ENCODE assay signal across 19 cellular contexts in the genomic region with DNA sequence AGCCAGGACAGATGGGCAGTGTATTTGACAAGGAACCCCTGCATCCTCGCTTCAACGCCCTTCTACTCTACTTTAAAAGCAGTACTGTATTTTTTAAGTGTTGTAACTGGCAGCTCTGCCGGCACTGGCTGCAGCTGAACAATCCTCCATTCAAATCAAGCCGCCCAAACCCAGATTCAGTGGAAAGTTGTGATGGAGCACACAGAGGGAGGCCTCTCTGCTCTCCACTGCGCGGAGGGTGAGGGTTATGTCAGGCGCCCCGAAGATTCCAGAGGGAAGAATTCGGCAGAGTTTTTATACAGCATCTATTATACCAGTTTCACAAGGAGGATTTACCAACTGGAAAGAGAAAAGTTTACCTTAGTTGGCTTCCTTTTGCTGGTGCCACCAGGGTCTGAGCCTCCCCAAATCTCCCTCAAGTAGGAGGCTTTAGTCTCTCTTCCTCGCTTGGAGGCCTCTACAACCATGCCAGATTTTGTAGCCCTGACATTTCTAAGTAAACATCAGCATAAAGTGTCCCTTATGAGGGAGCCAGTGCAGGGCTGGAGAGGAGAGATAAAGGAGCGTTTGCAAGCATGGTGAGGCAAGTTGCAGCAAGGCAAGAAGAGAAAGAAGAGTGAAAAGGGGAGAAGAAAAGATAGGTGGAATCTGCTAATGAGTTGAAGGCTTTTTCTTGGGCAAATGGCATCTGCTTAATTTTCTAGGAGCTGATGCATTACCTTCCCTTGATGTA.
"Had no signal": no experiment of that assay in that cellular context is flagged by ENCODE, and none has a peak within 500 bp of the region (broad histone marks: within the 10 kb centered on the region; RNA-seq: fewer than 3 reads in every experiment).

No MANE protein-coding gene starts in this region.

- ATAC-seq: activated CD8-positive, alpha-beta memory T cell treated with anti-CD3 and anti-CD28 coated beads, Interleukin-2, amount 10 ng/mL, durations not matched to agents 7 days and 5 days; heart right ventricle; left colon; lower lobe of right lung had no signal

- H3K4me1 ChIP-seq: adrenal gland had no signal

- H3K4me3 Mint-ChIP-seq: activated CD4-positive, alpha-beta memory T cell treated with anti-CD3 and anti-CD28 coated beads for 36 hours; activated CD8-positive, alpha-beta memory T cell treated with anti-CD3 and anti-CD28 coated beads, Interleukin-2, amount 10 ng/mL, durations not matched to agents 7 days and 5 days; activated naive CD4-positive, alpha-beta T cell treated with anti-CD3 and anti-CD28 coated beads, Interleukin-2, amount 50 U/mL, for 24 hours; activated T-cell treated with anti-CD3 and anti-CD28 coated beads, Interleukin-2, amount 50 U/mL, for 24 hours; naive B cell; type B pancreatic cell had no signal

- H3K9me3 Mint-ChIP-seq: activated CD4-positive, alpha-beta memory T cell treated with anti-CD3 and anti-CD28 coated beads for 36 hours; activated naive CD4-positive, alpha-beta T cell treated with anti-CD3 and anti-CD28 coated beads, Interleukin-2, amount 50 U/mL, for 24 hours; activated T-cell treated with anti-CD3 and anti-CD28 coated beads, Interleukin-2, amount 50 U/mL, for 24 hours; naive B cell; type B pancreatic cell had no signal

- H3K27me3 ChIP-seq: adrenal gland, heart right ventricle, right atrium auricular region had no signal

- H3K27me3 Mint-ChIP-seq: type B pancreatic cell had no signal

- H3K4me1 Mint-ChIP-seq: activated naive CD4-positive, alpha-beta T cell treated with anti-CD3 and anti-CD28 coated beads, Interleukin-2, amount 50 U/mL, for 24 hours; naive B cell had no signal

- DNase-seq: activated CD4-positive, alpha-beta memory T cell treated with anti-CD3 and anti-CD28 coated beads for 36 hours; activated CD8-positive, alpha-beta memory T cell treated with anti-CD3 and anti-CD28 coated beads, Interleukin-2, amount 10 ng/mL, durations not matched to agents 7 days and 5 days; activated T-cell treated with anti-CD3 and anti-CD28 coated beads, Interleukin-2, amount 50 U/mL, for 24 hours; adrenal gland; effector CD8-positive, alpha-beta T cell; heart right ventricle; left colon; lower lobe of right lung; naive B cell; small intestine; stimulated activated CD4-positive, alpha-beta T cell treated with anti-CD3 and anti-CD28 coated beads, Interleukin-4, amount 100 ng/mL, for 4 hours; stimulated activated CD8-positive, alpha-beta memory T cell treated with anti-CD3 and anti-CD28 coated beads, Interleukin-4, amount 100 ng/mL, for 48 hours; stimulated activated naive CD4-positive, alpha-beta T cell treated with Interleukin-2 at 50 U/mL for 16 hours had no signal

- H3K36me3 ChIP-seq: adrenal gland, heart right ventricle, lower lobe of right lung, right atrium auricular region had no signal

- FAIRE-seq: colon, frontal cortex, small intestine had no signal

- H3K27ac ChIP-seq: adrenal gland, heart right ventricle, lower lobe of right lung, right atrium auricular region, VCaP had no signal

- H3K4me3 ChIP-seq: adrenal gland, heart right ventricle, lower lobe of right lung, right atrium auricular region had no signal

- H3K36me3 Mint-ChIP-seq: activated CD4-positive, alpha-beta memory T cell treated with anti-CD3 and anti-CD28 coated beads for 36 hours; activated CD8-positive, alpha-beta memory T cell treated with anti-CD3 and anti-CD28 coated beads, Interleukin-2, amount 10 ng/mL, durations not matched to agents 7 days and 5 days; activated naive CD4-positive, alpha-beta T cell treated with anti-CD3 and anti-CD28 coated beads, Interleukin-2, amount 50 U/mL, for 24 hours; naive B cell; type B pancreatic cell had no signal

- H3K27ac Mint-ChIP-seq: activated CD4-positive, alpha-beta memory T cell treated with anti-CD3 and anti-CD28 coated beads for 36 hours; activated CD8-positive, alpha-beta memory T cell treated with anti-CD3 and anti-CD28 coated beads, Interleukin-2, amount 10 ng/mL, durations not matched to agents 7 days and 5 days; activated naive CD4-positive, alpha-beta T cell treated with anti-CD3 and anti-CD28 coated beads, Interleukin-2, amount 50 U/mL, for 24 hours; activated T-cell treated with anti-CD3 and anti-CD28 coated beads, Interleukin-2, amount 50 U/mL, for 24 hours; naive B cell; type B pancreatic cell had no signal

- H3K9me3 ChIP-seq: adrenal gland, heart right ventricle, lower lobe of right lung, right atrium auricular region had no signal
